Comparison of ENCODE assay signal across 10 cellular contexts in the genomic region with DNA sequence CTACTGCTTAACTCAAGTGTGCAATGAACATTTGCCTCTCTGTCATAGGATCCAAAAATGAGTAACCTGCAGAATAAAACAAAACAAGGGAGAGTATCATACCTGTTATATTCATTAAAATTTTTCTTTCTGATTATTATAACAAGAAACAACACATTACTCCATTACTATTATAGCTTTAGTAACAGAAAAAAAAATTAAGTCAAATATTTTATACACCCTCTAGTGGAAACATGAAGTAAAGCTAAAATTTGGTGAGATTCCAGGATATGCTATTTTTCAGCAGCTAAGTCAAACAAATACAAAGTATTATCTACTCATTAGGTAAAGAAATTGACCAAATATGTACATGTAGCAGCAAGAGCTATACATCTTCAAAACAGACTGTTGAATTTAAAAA. TPM values are rescaled to one million over a fixed set of nuclear protein-coding genes. Genes with fewer than 3 reads are reported as not detected.
A peak's percentile ranks its signal among the peaks of the same experiment; 100 is the strongest.
DNase-seq lines count a peak whose midpoint lies in the region; TF ChIP-seq lines count a peak whose summit lies in the region.
"Had no signal": no experiment of that assay in that cellular context is flagged by ENCODE, and none has a peak within 500 bp of the region (broad histone marks: within the 10 kb centered on the region; RNA-seq: fewer than 3 reads in every experiment).

No MANE protein-coding gene starts in this region.

- H3K4me3 Mint-ChIP-seq in osteocyte (ENCODE audit: unreplicated experiment): no peak overlapping the region
- H3K4me3 Mint-ChIP-seq: activated T-helper 1 cell treated with anti-CD3 and anti-CD28 coated beads, Interleukin-12 subunit alpha, Interleukin-12 subunit beta, Interleukin-2, Interleukin-4 antibody, amounts not matched to agents 30 ng/mL and 10 ng/mL and 1 ng/mL, durations not matched to agents 14 hours and 24 hours and 36 hours; naive thymus-derived CD8-positive, alpha-beta T cell had no signal

- H3K27me3 ChIP-seq in DOHH2 (ENCODE audit: control insufficient read depth, low read length): no peaks in the 10 kb centered on the region
- H3K27me3 ChIP-seq in MM.1S (replicated peaks; ENCODE audit: insufficient read depth, low read length): no peaks in the 10 kb centered on the region

- peaks cover 7% of the 10 kb centered on the region for H3K4me1 Mint-ChIP-seq in osteocyte (ENCODE audit: unreplicated experiment)

- H3K36me3 ChIP-seq in DOHH2 (ENCODE audit: control insufficient read depth, low read length) (peaks cover 10% of the 10 kb centered on the region), MM.1S (replicated peaks; ENCODE audit: insufficient read depth, low read length) (no peaks in the 10 kb centered on the region)

- peaks cover 16% of the 10 kb centered on the region for H3K79me2 ChIP-seq in DOHH2 (ENCODE audit: control insufficient read depth, low read length)
- H3K79me2 ChIP-seq in MM.1S (ENCODE audit: low read length): 0 out of 2 replicates have a peak, but pooled peaks cover 5% of the 10 kb centered on the region

- H3K9me3 ChIP-seq in DOHH2 (ENCODE audit: control insufficient read depth, insufficient read depth, low read length) (no peaks in the 10 kb centered on the region), MM.1S (replicated peaks; ENCODE audit: insufficient read depth, low read length) (no peaks in the 10 kb centered on the region)

- H3K4me1 ChIP-seq in DOHH2 (ENCODE audit: control insufficient read depth, low read length) (no peaks in the 10 kb centered on the region), MM.1S (ENCODE audit: low read length) (no peaks in the 10 kb centered on the region)

- H3K27me3 Mint-ChIP-seq in osteocyte (ENCODE audit: unreplicated experiment): no peaks in the 10 kb centered on the region
- H3K27me3 Mint-ChIP-seq: naive thymus-derived CD8-positive, alpha-beta T cell had no signal

- H3K27ac Mint-ChIP-seq in osteocyte (ENCODE audit: unreplicated experiment): no peak overlapping the region
- H3K27ac Mint-ChIP-seq: activated T-helper 1 cell treated with anti-CD3 and anti-CD28 coated beads, Interleukin-12 subunit alpha, Interleukin-12 subunit beta, Interleukin-2, Interleukin-4 antibody, amounts not matched to agents 30 ng/mL and 10 ng/mL and 1 ng/mL, durations not matched to agents 14 hours and 24 hours and 36 hours had no signal

- DNase-seq in MM.1S: no peak
- DNase-seq in dermis blood vessel endothelial cell: peak; percentile 21
- DNase-seq in osteocyte (ENCODE audit: extremely low spot score, unreplicated experiment): no peak
- DNase-seq in stimulated activated CD4-positive, alpha-beta T cell treated with anti-CD3 and anti-CD28 coated beads, Interleukin-2, amount 100 ng/mL, for 48 hours: no peak
- no peak for DNase-seq in activated gamma-delta T cell (lab: John Stamatoyannopoulos, UW)
- no peak for DNase-seq in medulla oblongata (ENCODE audit: extremely low spot score)
- DNase-seq: Karpas-422 had no signal

- H3F3A ChIP-seq in DOHH2 (ENCODE audit: control insufficient read depth, insufficient read depth) (0 out of 2 replicates have a peak, but pooled peaks cover 7% of the 10 kb centered on the region), MM.1S (ENCODE audit: insufficient read depth, low read length) (no peaks in the 10 kb centered on the region)

- H3K27ac ChIP-seq in DOHH2 (ENCODE audit: low read depth, low read length): no peak overlapping the region
- no peak overlapping the region for H3K27ac ChIP-seq in MM.1S (ENCODE audit: low read length)

- H3K4me2 ChIP-seq in DOHH2 (ENCODE audit: low read length) (no peak overlapping the region), MM.1S (ENCODE audit: low read depth, low read length) (no peak overlapping the region)

- H4K20me1 ChIP-seq in DOHH2 (ENCODE audit: control insufficient read depth, insufficient read depth, low read depth, low read length) (peaks cover 9% of the 10 kb centered on the region; the same call in 1 of the 2 replicates), MM.1S (ENCODE audit: insufficient read depth, low read length) (no peaks in the 10 kb centered on the region)

- H3K9me2 ChIP-seq in DOHH2 (replicated peaks; ENCODE audit: control insufficient read depth, low read length) (no peaks in the 10 kb centered on the region), MM.1S (replicated peaks; ENCODE audit: insufficient read depth, low read length) (no peaks in the 10 kb centered on the region)

- no peak overlapping the region for H2AFZ ChIP-seq in MM.1S (ENCODE audit: low read length)

- H3K9me3 Mint-ChIP-seq in osteocyte (ENCODE audit: unreplicated experiment): no peaks in the 10 kb centered on the region
- H3K9me3 Mint-ChIP-seq: activated T-helper 1 cell treated with anti-CD3 and anti-CD28 coated beads, Interleukin-12 subunit alpha, Interleukin-12 subunit beta, Interleukin-2, Interleukin-4 antibody, amounts not matched to agents 30 ng/mL and 10 ng/mL and 1 ng/mL, durations not matched to agents 14 hours and 24 hours and 36 hours; naive thymus-derived CD8-positive, alpha-beta T cell had no signal

- peaks cover 10% of the 10 kb centered on the region for H3K36me3 Mint-ChIP-seq in osteocyte (ENCODE audit: unreplicated experiment)

- no peak overlapping the region for H3K9ac ChIP-seq in MM.1S (ENCODE audit: low read length)

- H3K4me3 ChIP-seq in DOHH2 (ENCODE audit: low read length): no peak overlapping the region
- no peak overlapping the region for H3K4me3 ChIP-seq in MM.1S (ENCODE audit: low read length)

- TF ChIP-seq CTCF in DOHH2 (IDR thresholded peaks at IDR 0.05; ENCODE audit: low read depth, low read length, poor library complexity, severe bottlenecking) (peak; percentile 34), MM.1S (IDR thresholded peaks at IDR 0.05; ENCODE audit: low read length) (0 out of 2 replicates have a peak, but pooled peaks have one; percentile 23), osteocyte (IDR thresholded peaks at IDR 0.05) (peak; percentile 56)

RNA-seq across cellular contexts. Expression of a gene that starts 56.3 kb away (rescaled TPM):
- total RNA-seq in dermis blood vessel endothelial cell (16.0 and 24.4 TPM in 2 replicates), osteocyte (32.9 and 39.0 TPM in 2 replicates)
